In genomic region chr6:28213213-28213523, GRCh38 we compare ENCODE assay signal across 9 cellular contexts. TPM values are rescaled to one million over a fixed set of nuclear protein-coding genes. Genes with fewer than 3 reads are reported as not detected.
A peak's percentile ranks its signal among the peaks of the same experiment; 100 is the strongest.
DNase-seq lines count a peak whose midpoint lies in the region; ATAC-seq, FAIRE-seq and TF ChIP-seq lines count a peak whose summit lies in the region.
"Had no signal": no experiment of that assay in that cellular context is flagged by ENCODE, and none has a peak within 500 bp of the region (broad histone marks: within the 10 kb centered on the region; RNA-seq: fewer than 3 reads in every experiment).

No MANE protein-coding gene starts in this region.

- intact Hi-C loops in mammary epithelial cell (cut with micrococcal nuclease) = loop anchor here (2.0 to 10.0 kb wide), 4 partner anchors 142 to 472 kb away; a partner anchor contains a TSS

- H3K4me2 ChIP-seq in Loucy (ENCODE audit: low read depth, low read length, poor library complexity, severe bottlenecking) (peak overlapping the region; percentile 64), mammary epithelial cell (ENCODE audit: insufficient read depth, low read depth, low read length) (peak overlapping the region; percentile 86), neural cell (ENCODE audit: low read length) (no peak overlapping the region)

- no peak for TF ChIP-seq RAD21 in neural cell (conservative IDR thresholded peaks at IDR 0.05)

- H2AFZ ChIP-seq in Loucy (ENCODE audit: low read length) (no peak overlapping the region), mammary epithelial cell (ENCODE audit: low read depth, low read length) (no peak overlapping the region), neural cell (ENCODE audit: low read depth, low read length) (no peak overlapping the region)

- no peaks in the 10 kb centered on the region for H3K79me2 ChIP-seq in Loucy (ENCODE audit: insufficient read depth, low read length)
- no peaks in the 10 kb centered on the region for H3K79me2 ChIP-seq in mammary epithelial cell (ENCODE audit: insufficient read depth, low read length)
- no peaks in the 10 kb centered on the region for H3K79me2 ChIP-seq in neural cell (replicated peaks; ENCODE audit: insufficient read depth, low read length)

- no peak overlapping the region for H3K27ac ChIP-seq in mammary epithelial cell (ENCODE audit: insufficient read depth, low read depth, low read length)
- H3K27ac ChIP-seq in neural cell (ENCODE audit: low read length) = no peak overlapping the region

- H3K9me2 ChIP-seq in Loucy (replicated peaks; ENCODE audit: low read depth, low read length) (no peaks in the 10 kb centered on the region), neural cell (ENCODE audit: insufficient read depth, low read length) (no peaks in the 10 kb centered on the region)

- dilution Hi-C loops in mammary epithelial cell (cut with HindIII; ENCODE audit: low sequenced_read_pairs) = no loop called here

- H3F3A ChIP-seq in Loucy (ENCODE audit: low read depth) (no peaks in the 10 kb centered on the region), neural cell (ENCODE audit: insufficient read depth, low read length, poor library complexity, severe bottlenecking) (no peaks in the 10 kb centered on the region)

- CTCF ChIA-PET in mammary epithelial cell (lab: Charles Lee; ENCODE audit: low non-redundant PET) = no interaction called here

- TF ChIP-seq EP300 in neural cell (conservative IDR thresholded peaks at IDR 0.05; ENCODE audit: poor library complexity, severe bottlenecking) = no peak

- H3K4me3 ChIP-seq in GM08714 (ENCODE audit: low read length) (peak overlapping the region; percentile 77), Loucy (ENCODE audit: low read length, poor library complexity, severe bottlenecking) (peak overlapping the region; percentile 70), mammary epithelial cell (replicated peaks in 1 of 3; ENCODE audit: insufficient read depth in 1 of 3, low read depth in 2 of 3, low read length in 3 of 3) (peak overlapping the region; percentile 2 to 61 (median 4)), neural cell (ENCODE audit: low read length) (peak overlapping the region; percentile 54)

- in situ Hi-C loops in mammary epithelial cell (cut with MboI; ENCODE audit: low sequenced_read_pairs in 2 of 2) = loop anchor here in 1 of 2 donors (5.0 to 25.0 kb wide), 2 partner anchors 76 to 301 kb away; partner anchors contain the start of gene OR2B2

- DNase-seq in mammary epithelial cell (no peak), kidney glomerular epithelial cell (lab: John Stamatoyannopoulos, UW) (no peak), SIG-M5 treated with dmso at 0.1 percent for 504 hours (lab: John Stamatoyannopoulos, UW; ENCODE audit: unreplicated experiment) (no peak), RCC 7860 (ENCODE audit: low spot score) (no peak)

- TF ChIP-seq CTCF in Loucy (conservative IDR thresholded peaks at IDR 0.05; ENCODE audit: low read length) (no peak), mammary epithelial cell (conservative IDR thresholded peaks at IDR 0.05 in 1 of 2, IDR thresholded peaks at IDR 0.05 in 1 of 2; ENCODE audit: extremely low read depth in 1 of 2, insufficient read depth in 1 of 2, low read depth in 1 of 2, low read length in 2 of 2) (no peak), neural cell (IDR thresholded peaks at IDR 0.05; ENCODE audit: poor library complexity, severe bottlenecking) (no peak)

- H3K27me3 ChIP-seq in Loucy (ENCODE audit: insufficient read depth, low read length, poor library complexity, severe bottlenecking) = no peaks in the 10 kb centered on the region
- no peaks in the 10 kb centered on the region for H3K27me3 ChIP-seq in mammary epithelial cell (ENCODE audit: insufficient read depth, low read length)
- H3K27me3 ChIP-seq in neural cell (ENCODE audit: insufficient read depth, low read depth, low read length) = peaks cover 90% of the 10 kb centered on the region

- 4% methylated on average over 2 of the region's 2 CpGs for WGBS in mammary epithelial cell (ENCODE audit: low coverage, missing lambda C conversion rate)

- no peak for FAIRE-seq in RCC 7860 (lab: Jason Lieb, UNC)

- no peak for ATAC-seq in GM18873 (IDR thresholded peaks at IDR 0.05; ENCODE audit: low FRiP score, unreplicated experiment)

- no peaks in the 10 kb centered on the region for H3K4me1 ChIP-seq in Loucy (ENCODE audit: insufficient read depth, low read length, poor library complexity, severe bottlenecking)
- H3K4me1 ChIP-seq in mammary epithelial cell (ENCODE audit: insufficient read depth, low read length) = peaks cover 16% of the 10 kb centered on the region

- H4K20me1 ChIP-seq in Loucy (ENCODE audit: insufficient read depth, low read length, poor library complexity, severe bottlenecking) (no peaks in the 10 kb centered on the region), mammary epithelial cell (ENCODE audit: insufficient read depth, low read length) (no peaks in the 10 kb centered on the region), neural cell (ENCODE audit: insufficient read depth) (no peaks in the 10 kb centered on the region)

- H3K36me3 ChIP-seq in Loucy (ENCODE audit: insufficient read depth, low read length) (no peaks in the 10 kb centered on the region), mammary epithelial cell (ENCODE audit: insufficient read depth, low read length) (no peaks in the 10 kb centered on the region), neural cell (ENCODE audit: insufficient read depth, low read length) (no peaks in the 10 kb centered on the region)

- no peaks in the 10 kb centered on the region for H3K9me3 ChIP-seq in Loucy (ENCODE audit: insufficient read depth, low read depth, low read length)
- no peaks in the 10 kb centered on the region for H3K9me3 ChIP-seq in mammary epithelial cell (replicated peaks; ENCODE audit: insufficient read depth, low read length)
- no peaks in the 10 kb centered on the region for H3K9me3 ChIP-seq in neural cell (ENCODE audit: low read length)

- H3K9ac ChIP-seq in Loucy (ENCODE audit: low read depth, low read length, poor library complexity, severe bottlenecking) (peak overlapping the region; percentile 63), mammary epithelial cell (ENCODE audit: insufficient read depth, low read length) (no peak overlapping the region), neural cell (ENCODE audit: low read length) (no peak overlapping the region)

- no TSS peak for BruUV-seq in mammary epithelial cell (replicated peaks; lab: Mats Ljungman, UMichigan)

TF ChIP-seq in neural cell, 6 proteins besides CTCF, POLR2A, EP300 and RAD21:
- no peak for TF ChIP-seq EZH2 (IDR thresholded peaks at IDR 0.05; ENCODE audit: borderline replicate concordance, insufficient read depth, low read length, poor library complexity, severe bottlenecking)
- no peak for TF ChIP-seq REST (IDR thresholded peaks at IDR 0.05; ENCODE audit: borderline replicate concordance)

RNA-seq across cellular contexts. Expression of gene ZSCAN9, which starts 11.9 kb away (rescaled TPM):
- 10 to 100 TPM; 11.9 to 15.5 TPM for total RNA-seq in mammary epithelial cell
- polyA plus RNA-seq in mammary epithelial cell (7.3 TPM), neural cell (102 and 113 TPM in 2 replicates)
- polyA minus RNA-seq in mammary epithelial cell (21.8 TPM), neural cell (84.7 and 101 TPM in 2 replicates)

RNA-seq across cellular contexts. Expression of gene ZKSCAN4, which starts 38.9 kb away (rescaled TPM):
- 1 to 10 TPM; 3.6 to 5.8 TPM for total RNA-seq in mammary epithelial cell
- 2.2 TPM for polyA plus RNA-seq in mammary epithelial cell
- polyA minus RNA-seq in mammary epithelial cell = 7.4 TPM
- 8.3 and 12.6 TPM in 2 replicates for polyA plus RNA-seq in neural cell
- polyA minus RNA-seq in neural cell = 18.0 and 21.4 TPM in 2 replicates

RNA-seq across cellular contexts. Expression of gene NKAPL, which starts 45.9 kb away (rescaled TPM):
- total RNA-seq in mammary epithelial cell = 1 to 10 TPM in 1 of 2 donors, under 1 TPM in 1; 0.24 to 1.0 TPM
- polyA plus RNA-seq in mammary epithelial cell = 0.34 TPM
- polyA minus RNA-seq in mammary epithelial cell = not detected
- not detected in 2 replicates for polyA plus RNA-seq in neural cell
- not detected in 2 replicates for polyA minus RNA-seq in neural cell
- total RNA-seq: M059J had no signal

RNA-seq across cellular contexts. Expression of gene ZSCAN26, which starts 53.8 kb away (rescaled TPM):
- total RNA-seq in mammary epithelial cell = 10 to 100 TPM; 12.4 to 12.7 TPM
- polyA plus RNA-seq in mammary epithelial cell (6.6 TPM), neural cell (86.9 and 91.2 TPM in 2 replicates)
- polyA minus RNA-seq in mammary epithelial cell (19.3 TPM), neural cell (74.3 and 96.9 TPM in 2 replicates)

Comparison
In these comparisons a context has a peak if more than half of its experiments do, and no peak if none do; other contexts are left out.
1. H3K4me3 ChIP-seq: peak in every context shown above with its lines; median percentile 77 in GM08714; 70 in Loucy; 54 in neural cell; 4 in mammary epithelial cell.
2. RNA of gene ZSCAN9, which starts 11.9 kb away (polyA plus RNA-seq): 102 to 113 TPM in neural cell; 7.3 TPM in mammary epithelial cell (single experiment); every median in the first group is over 10 times any median in the second.